9 cellular contexts compared by ENCODE assay signal in the genomic region with DNA sequence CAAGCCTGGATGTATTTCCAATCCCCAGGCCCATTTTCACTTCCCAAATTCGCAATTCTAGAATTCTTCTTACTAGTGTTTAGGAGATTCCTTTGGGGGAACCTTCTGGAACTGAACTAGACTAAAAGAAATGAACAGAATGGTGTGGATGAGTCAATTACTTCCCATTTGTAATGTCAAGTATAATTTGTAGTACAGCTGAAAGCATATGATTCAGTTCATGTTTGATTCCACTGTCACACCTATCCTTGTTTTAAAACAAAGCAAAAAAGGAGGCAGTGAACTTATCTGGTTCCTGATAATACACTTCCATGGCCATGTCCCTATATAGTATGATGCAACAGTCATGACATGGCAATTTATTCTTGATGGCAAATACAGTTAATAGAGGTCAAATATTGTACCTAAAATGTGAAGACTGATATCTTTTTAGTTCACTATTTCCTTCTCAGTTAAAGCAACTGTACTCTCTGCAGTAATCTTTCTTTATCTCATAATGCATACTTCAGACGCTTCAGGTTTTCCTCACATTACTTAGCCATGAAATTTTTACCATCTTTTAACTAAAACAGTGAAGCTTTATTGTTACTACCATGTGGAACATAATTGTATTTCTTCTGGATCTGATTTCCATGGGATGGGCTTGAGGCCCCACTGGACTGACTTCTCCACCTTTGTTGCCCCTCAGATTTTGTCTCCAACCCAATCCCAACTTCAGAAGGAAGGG. TPM values are rescaled to one million over a fixed set of nuclear protein-coding genes. Genes with fewer than 3 reads are reported as not detected.
A peak's percentile ranks its signal among the peaks of the same experiment; 100 is the strongest.
DNase-seq lines count a peak whose midpoint lies in the region; ATAC-seq and TF ChIP-seq lines count a peak whose summit lies in the region.
"Had no signal": no experiment of that assay in that cellular context is flagged by ENCODE, and none has a peak within 500 bp of the region (broad histone marks: within the 10 kb centered on the region; RNA-seq: fewer than 3 reads in every experiment).

No MANE protein-coding gene starts in this region.

- H3K4me3 ChIP-seq in Loucy (ENCODE audit: low read length, poor library complexity, severe bottlenecking), result peak overlapping the region; percentile 94
- H3K4me3 ChIP-seq in dorsolateral prefrontal cortex, result peak overlapping the region in 51 of 59 donors; percentile 7 to 99 (median 89)
- H3K4me3 ChIP-seq in HAP-1, result no peak overlapping the region

- H3K9me3 ChIP-seq in Loucy (ENCODE audit: insufficient read depth, low read depth, low read length), result no peaks in the 10 kb centered on the region
- H3K9me3 ChIP-seq in HAP-1, result no peaks in the 10 kb centered on the region
- H3K9me3 ChIP-seq: SJSA1 had no signal

- ATAC-seq in HG03521 (IDR thresholded peaks at IDR 0.05; ENCODE audit: unreplicated experiment), result no peak

- no peak overlapping the region for H2AFZ ChIP-seq in Loucy (ENCODE audit: low read length)

- peaks cover 53% of the 10 kb centered on the region for H4K20me1 ChIP-seq in Loucy (ENCODE audit: insufficient read depth, low read length, poor library complexity, severe bottlenecking)

- no peak for DNase-seq in CD14-positive monocyte (ENCODE audit: low spot score)
- DNase-seq in dorsolateral prefrontal cortex, result no peak
- DNase-seq in nephron progenitor cell, result no peak
- no peak for DNase-seq in Kasumi-1 (lab: John Stamatoyannopoulos, UW)
- DNase-seq in midbrain (lab: John Stamatoyannopoulos, UW), result no peak
- DNase-seq in HAP-1 (ENCODE audit: low spot score in 2 of 2), result no peak

- H3K36me3 Mint-ChIP-seq in CD14-positive monocyte, result peaks cover 29 to 32% of the 10 kb centered on the region in 2 donors
- peaks cover 48% of the 10 kb centered on the region for H3K36me3 Mint-ChIP-seq in nephron progenitor cell (ENCODE audit: low read depth)

- intact Hi-C loops in CD14-positive monocyte (cut with micrococcal nuclease), result loop anchor here (5.0 to 10.0 kb wide), 3 partner anchors 78 to 1488 kb away; a partner anchor contains a TSS
- intact Hi-C loops in dorsolateral prefrontal cortex (cut with DNase I), result loop anchor here (5.0 to 10.0 kb wide), 2 partner anchors 119 to 148 kb away; no protein-coding TSS in a partner anchor

- peaks cover 68% of the 10 kb centered on the region for H3K4me1 ChIP-seq in Loucy (ENCODE audit: insufficient read depth, low read length, poor library complexity, severe bottlenecking)
- H3K4me1 ChIP-seq in HAP-1, result peaks cover 13% of the 10 kb centered on the region

- H3K4me1 Mint-ChIP-seq in CD14-positive monocyte, result peaks cover 53% of the 10 kb centered on the region
- peaks cover 49% of the 10 kb centered on the region for H3K4me1 Mint-ChIP-seq in nephron progenitor cell

- H3K9me3 Mint-ChIP-seq in CD14-positive monocyte, result no peaks in the 10 kb centered on the region
- no peaks in the 10 kb centered on the region for H3K9me3 Mint-ChIP-seq in nephron progenitor cell

- H3K9ac ChIP-seq in Loucy (ENCODE audit: low read depth, low read length, poor library complexity, severe bottlenecking), result peak overlapping the region; percentile 92

- peaks cover 73% of the 10 kb centered on the region for H3K79me2 ChIP-seq in Loucy (ENCODE audit: insufficient read depth, low read length)

- H3K4me3 Mint-ChIP-seq in CD14-positive monocyte (peak overlapping the region in 1 of 2 donors; percentile 97), nephron progenitor cell (peak overlapping the region; percentile 99)

- H3K36me3 ChIP-seq in Loucy (ENCODE audit: insufficient read depth, low read length) (peaks cover 37% of the 10 kb centered on the region), HAP-1 (replicated peaks) (peaks cover 41% of the 10 kb centered on the region)

- H3K27me3 Mint-ChIP-seq in CD14-positive monocyte (ENCODE audit: low read depth in 3 of 3) (no peaks in the 10 kb centered on the region), nephron progenitor cell (ENCODE audit: low read depth, poor library complexity) (peaks cover under 1% of the 10 kb centered on the region)

- peak overlapping the region; percentile 94 for H3K4me2 ChIP-seq in Loucy (ENCODE audit: low read depth, low read length, poor library complexity, severe bottlenecking)

- in situ Hi-C loops in HAP-1 (cut with MboI; ENCODE audit: low sequenced_read_pairs), result no loop called here

- H3K27me3 ChIP-seq in Loucy (ENCODE audit: insufficient read depth, low read length, poor library complexity, severe bottlenecking), result no peaks in the 10 kb centered on the region
- H3K27me3 ChIP-seq in dorsolateral prefrontal cortex, result no peaks in the 10 kb centered on the region
- no peaks in the 10 kb centered on the region for H3K27me3 ChIP-seq in HAP-1 (ENCODE audit: low read depth)
- H3K27me3 ChIP-seq: SJSA1 had no signal

- no peaks in the 10 kb centered on the region for H3K9me2 ChIP-seq in Loucy (replicated peaks; ENCODE audit: low read depth, low read length)

- no peaks in the 10 kb centered on the region for H3F3A ChIP-seq in Loucy (ENCODE audit: low read depth)

- peak overlapping the region in 34 of 59 donors; percentile 6 to 95 (median 84) for H3K27ac ChIP-seq in dorsolateral prefrontal cortex

- peak overlapping the region; percentile 65 to 93 (median 88) for H3K27ac Mint-ChIP-seq in CD14-positive monocyte
- H3K27ac Mint-ChIP-seq in nephron progenitor cell, result no peak overlapping the region

- TF ChIP-seq CTCF in CD14-positive monocyte (IDR thresholded peaks at IDR 0.05), result no peak
- no peak for TF ChIP-seq CTCF in Loucy (conservative IDR thresholded peaks at IDR 0.05; ENCODE audit: low read length)
- no peak for TF ChIP-seq CTCF in dorsolateral prefrontal cortex (IDR thresholded peaks at IDR 0.05 in 54 of 56, conservative IDR thresholded peaks at IDR 0.05 in 2 of 56; ENCODE audit: low read depth in 1 of 56, partially characterized antibody in 56 of 56)
- no peak for TF ChIP-seq CTCF in nephron progenitor cell (IDR thresholded peaks at IDR 0.05)

RNA-seq across cellular contexts. Expression of a gene that starts 1.9 kb away (rescaled TPM):
- 100 to 1,000 TPM; 115 to 120 TPM for polyA plus RNA-seq in CD14-positive monocyte
- 10 to 100 TPM; 20.5 to 54.5 (median 29.5) TPM for total RNA-seq in dorsolateral prefrontal cortex

RNA-seq across cellular contexts. Expression of a gene that starts 13.1 kb away (rescaled TPM):
- polyA plus RNA-seq in CD14-positive monocyte, result 1 to 10 TPM; 3.5 to 6.2 TPM
- 10 to 100 TPM; 45.3 to 68.9 (median 55.6) TPM for total RNA-seq in dorsolateral prefrontal cortex
